29 cellular contexts compared by ENCODE assay signal in genomic region chr2:226855766-226856165, GRCh38.
"Had no signal": no experiment of that assay in that cellular context is flagged by ENCODE, and none has a peak within 500 bp of the region (broad histone marks: within the 10 kb centered on the region; RNA-seq: fewer than 3 reads in every experiment).

No MANE protein-coding gene starts in this region.

- DNase-seq: naive thymus-derived CD4-positive, alpha-beta T cell; natural killer cell; nucleus accumbens; ovary; posterior cingulate gyrus; psoas muscle; right cardiac atrium; spleen; stimulated activated CD4-positive, alpha-beta T cell treated with anti-CD3 and anti-CD28 coated beads, Interleukin-12 subunit alpha, Interleukin-12 subunit beta, amount 100 ng/mL, for 4 hours; stimulated activated CD4-positive, alpha-beta T cell treated with anti-CD3 and anti-CD28 coated beads, Interleukin-1b, Interleukin-23, amount 100 ng/mL, for 48 hours; stimulated activated CD4-positive, alpha-beta T cell treated with anti-CD3 and anti-CD28 coated beads, Interleukin-4, amount 100 ng/mL, for 1 hour; stimulated activated CD4-positive, alpha-beta T cell treated with anti-CD3 and anti-CD28 coated beads, Interleukin-4, amount 100 ng/mL, for 4 hours; stimulated activated CD8-positive, alpha-beta memory T cell treated with anti-CD3 and anti-CD28 coated beads, Interleukin-4, amount 100 ng/mL, for 48 hours; stimulated activated naive CD4-positive, alpha-beta T cell; stimulated activated naive CD8-positive, alpha-beta T cell treated with anti-CD3 and anti-CD28 coated beads, Interleukin-15, amount 100 ng/mL, for 72 hours; stimulated activated naive CD8-positive, alpha-beta T cell treated with anti-CD3 and anti-CD28 coated beads, Interleukin-15, Interleukin-2, amounts not matched to agents 100 U/mL and 50 U/mL, for 24 hours; substantia nigra; testis; tibial artery; transverse colon; upper lobe of right lung; uterus had no signal

- H3K4me3 ChIP-seq: ovary, psoas muscle, skin epidermis, smooth muscle cell, spleen, suprapubic skin, testis, tibial artery, transverse colon, upper lobe of right lung, uterus had no signal

- H3K36me3 ChIP-seq: neutrophil, ovary, spleen, suprapubic skin, tibial artery, transverse colon, upper lobe of right lung, uterus had no signal

- H3K9me3 ChIP-seq: neutrophil, ovary, psoas muscle, spleen, suprapubic skin, testis, tibial artery, transverse colon, upper lobe of right lung, uterus had no signal

- H3K27ac ChIP-seq: neutrophil, ovary, parathyroid adenoma, psoas muscle, skin epidermis, spleen, suprapubic skin, testis, tibial artery, transverse colon, upper lobe of right lung, uterus had no signal

- H3K4me1 ChIP-seq: psoas muscle, suprapubic skin, testis, tibial artery, transverse colon, upper lobe of right lung, uterus had no signal

- H3K9ac ChIP-seq: parathyroid adenoma had no signal

- ATAC-seq: naive thymus-derived CD4-positive, alpha-beta T cell; natural killer cell; psoas muscle; right cardiac atrium; sciatic nerve; stimulated activated memory B cell treated with anti-CD40 and anti-IgM and Interleukin-4, amounts not matched to agents 10 μg/mL and 1 μg/mL and 100 μg/mL, for 72 hours; stimulated activated naive CD8-positive, alpha-beta T cell treated with anti-CD3 and anti-CD28 coated beads, Interleukin-15, amount 100 ng/mL, for 72 hours; stimulated activated naive CD8-positive, alpha-beta T cell treated with anti-CD3 and anti-CD28 coated beads, Interleukin-15, Interleukin-2, amounts not matched to agents 100 U/mL and 50 U/mL, for 24 hours; upper lobe of right lung had no signal

- H3K4me2 ChIP-seq: smooth muscle cell had no signal

- H3K27me3 ChIP-seq: neutrophil, ovary, spleen, suprapubic skin, testis, tibial artery, transverse colon, upper lobe of right lung, uterus had no signal

- H2AFZ ChIP-seq: parathyroid adenoma had no signal
